ENCODE assay signal across 8 cellular contexts in genomic region chr2:11778923-11779757, GRCh38. TPM values are rescaled to one million over a fixed set of nuclear protein-coding genes. Genes with fewer than 3 reads are reported as not detected.
DNase-seq lines count a peak whose midpoint lies in the region; ATAC-seq, FAIRE-seq and TF ChIP-seq lines count a peak whose summit lies in the region.

No MANE protein-coding gene starts in this region.

- H3K27me3 ChIP-seq in astrocyte (ENCODE audit: insufficient read depth, low read length) (no peaks in the 10 kb centered on the region), smooth muscle cell (ENCODE audit: low read depth) (no peaks in the 10 kb centered on the region)

- peaks cover 10% of the 10 kb centered on the region for H3K4me1 ChIP-seq in astrocyte (ENCODE audit: insufficient read depth, low read length)
- H3K4me1 ChIP-seq in smooth muscle cell (ENCODE audit: low read depth) = no peaks in the 10 kb centered on the region

- H3K4me3 ChIP-seq in astrocyte (ENCODE audit: insufficient read depth, low read depth, low read length) (no peak overlapping the region), smooth muscle cell (no peak overlapping the region)

- no peak for FAIRE-seq in astrocyte (lab: Jason Lieb, UNC)

- H3K79me2 ChIP-seq in astrocyte (ENCODE audit: insufficient read depth, low read length) (peaks cover 4% of the 10 kb centered on the region), smooth muscle cell (ENCODE audit: low read depth) (no peaks in the 10 kb centered on the region)

- no peaks in the 10 kb centered on the region for H3K27me3 Mint-ChIP-seq in astrocyte (ENCODE audit: low read depth, unreplicated experiment)

- H3K4me1 Mint-ChIP-seq in astrocyte (ENCODE audit: low read depth, unreplicated experiment) = no peaks in the 10 kb centered on the region

- peak; percentile 86 for ATAC-seq in HG02571 (IDR thresholded peaks at IDR 0.05; ENCODE audit: unreplicated experiment)

- no peaks in the 10 kb centered on the region for H3F3A ChIP-seq in smooth muscle cell (ENCODE audit: low read depth)

- 30% methylated on average over 23 of the region's 23 CpGs for WGBS in smooth muscle cell (ENCODE audit: low lambda C conversion rate)

- H3K9me3 ChIP-seq in astrocyte (ENCODE audit: insufficient read depth, low read depth, low read length) (no peaks in the 10 kb centered on the region), smooth muscle cell (replicated peaks; ENCODE audit: low read depth) (no peaks in the 10 kb centered on the region)

- no peaks in the 10 kb centered on the region for H3K9me3 Mint-ChIP-seq in astrocyte (ENCODE audit: unreplicated experiment)

- peak; percentile 44 to 83 for DNase-seq in NCI-H187 (lab: John Stamatoyannopoulos, UW)
- DNase-seq in NCI-H187 treated with DMSO at 0.1 percent for 48 hours (lab: John Stamatoyannopoulos, UW) = no peak
- peak; percentile 85 for DNase-seq in NAMALWA (ENCODE audit: low spot score)
- peak; percentile 90 for DNase-seq in T-helper 9 cell
- DNase-seq in astrocyte (ENCODE audit: low read depth) = no peak
- DNase-seq in hypothalamus (lab: John Stamatoyannopoulos, UW) = peak in 48 of 51 donors; percentile 16 to 85 (median 62)
- DNase-seq in smooth muscle cell (lab: John Stamatoyannopoulos, UW; ENCODE audit: unreplicated experiment) = peak; percentile 48

- H4K20me1 ChIP-seq in astrocyte (ENCODE audit: insufficient read depth, low read length) (peaks cover under 1% of the 10 kb centered on the region), smooth muscle cell (ENCODE audit: low read depth) (peaks cover 15% of the 10 kb centered on the region)

- H3K27ac Mint-ChIP-seq in astrocyte (ENCODE audit: unreplicated experiment) = no peak overlapping the region

- peak overlapping the region; percentile 79 for H3K4me2 ChIP-seq in astrocyte (ENCODE audit: low read length)
- peak overlapping the region; percentile 78 for H3K4me2 ChIP-seq in smooth muscle cell

- H3K27ac ChIP-seq in astrocyte (ENCODE audit: low read depth, low read length) (no peak overlapping the region), smooth muscle cell (ENCODE audit: low read depth) (no peak overlapping the region)

- H3K9ac ChIP-seq in astrocyte (ENCODE audit: low read length) = no peak overlapping the region
- no peak overlapping the region for H3K9ac ChIP-seq in smooth muscle cell (ENCODE audit: low read depth)

- H2AFZ ChIP-seq in astrocyte (ENCODE audit: low read depth, low read length) = no peak overlapping the region
- no peak overlapping the region for H2AFZ ChIP-seq in smooth muscle cell (ENCODE audit: low read depth)

- H3K4me3 Mint-ChIP-seq in astrocyte (ENCODE audit: unreplicated experiment) = no peak overlapping the region

- H3K36me3 Mint-ChIP-seq in astrocyte (ENCODE audit: low read depth, unreplicated experiment) = peaks cover 4% of the 10 kb centered on the region

- TF ChIP-seq CTCF in astrocyte (IDR thresholded peaks at IDR 0.05; ENCODE audit: insufficient read depth, low read depth, low read length) (peak; percentile 75), smooth muscle cell (IDR thresholded peaks at IDR 0.05; ENCODE audit: borderline replicate concordance, insufficient read depth, poor library complexity, severe bottlenecking) (peak; percentile 91)

- H3K36me3 ChIP-seq in astrocyte (ENCODE audit: insufficient read depth, low read length) = peaks cover 36% of the 10 kb centered on the region
- no peaks in the 10 kb centered on the region for H3K36me3 ChIP-seq in smooth muscle cell (ENCODE audit: low read depth)

RNA-seq across cellular contexts. Expression of gene LPIN1, which starts 32.7 kb away (rescaled TPM):
- total RNA-seq in astrocyte (16.1 and 23.4 TPM in 2 replicates), smooth muscle cell (13.8 and 23.4 TPM in 2 replicates)
- polyA plus RNA-seq in smooth muscle cell = 11.7 and 17.9 TPM in 2 replicates

Comparison
In these comparisons a context has a peak if more than half of its experiments do, and no peak if none do; other contexts are left out.
1. DNase-seq: peak in NCI-H187 (2 of 2), NAMALWA (single experiment), T-helper 9 cell (single experiment), hypothalamus (48 of 51) and smooth muscle cell (single experiment); none in NCI-H187 treated with DMSO at 0.1 percent for 48 hours (single experiment) and astrocyte (single experiment).